Comparison of ENCODE assay signal across 1 cellular context in the genomic region with DNA sequence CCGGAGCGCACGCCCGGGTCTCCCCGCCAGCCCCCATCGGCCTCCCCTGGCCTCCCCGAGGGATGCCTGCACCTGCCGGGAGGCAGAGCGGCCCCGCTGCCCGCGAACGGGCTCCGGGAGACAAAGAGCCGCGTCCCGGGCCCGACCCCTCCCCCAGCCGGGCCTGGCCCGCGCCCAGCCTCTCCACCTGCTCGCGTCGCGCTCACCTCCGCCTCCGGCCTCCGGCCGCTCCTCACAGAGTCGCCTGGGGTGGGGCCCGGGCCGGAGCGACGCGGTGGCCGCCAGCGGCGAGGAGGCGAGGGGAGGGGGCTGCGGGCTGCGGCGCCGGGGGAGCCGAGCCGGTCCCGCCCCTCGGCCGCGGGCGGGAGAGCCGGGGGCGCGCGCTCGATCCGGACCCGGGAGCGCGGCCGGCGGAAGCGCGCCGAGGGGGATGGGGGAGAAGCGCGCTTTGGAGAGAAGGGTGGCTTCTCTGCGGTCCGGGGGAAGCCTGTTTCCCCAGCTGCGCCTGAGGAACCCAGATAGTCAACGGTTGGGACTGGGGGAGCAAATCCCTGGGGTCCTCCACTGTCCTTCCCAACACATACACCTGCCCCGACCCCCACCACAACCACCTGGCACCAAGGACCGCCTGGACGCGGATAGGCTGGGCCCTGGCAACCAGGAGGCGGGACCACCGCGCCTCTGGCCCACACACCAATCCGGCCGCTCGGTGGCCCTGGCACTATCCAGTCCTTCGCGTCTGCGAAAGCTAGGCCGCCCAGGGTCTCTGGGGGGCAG.
TF ChIP-seq lines count a peak whose summit lies in the region.

PRR36 (minus strand) TSS at position 311 of the 777 bp plus-strand sequence. CDS start 701 bp downstream, outside the sequence.

TF ChIP-seq in H1, 55 proteins besides CTCF, POLR2A, EP300 and RAD21 (continued from another document):
- TF ChIP-seq ZNF274 (IDR thresholded peaks at IDR 0.05; ENCODE audit: borderline replicate concordance, extremely low read depth, low read length) (no peak), TAF7 (optimal IDR thresholded peaks at IDR 0.05; ENCODE audit: borderline replicate concordance, low read depth, low read length) (no peak), TEAD4 (IDR thresholded peaks at IDR 0.05; ENCODE audit: low read depth, low read length) (no peak), BRCA1 (IDR thresholded peaks at IDR 0.05; ENCODE audit: low read depth, low read length) (no peak), E2F6 (IDR thresholded peaks at IDR 0.05) (0 out of 2 replicates have a peak, but pooled peaks have one; percentile 25), SP1 (IDR thresholded peaks at IDR 0.05; ENCODE audit: low read depth, low read length) (peak; percentile 84), BCL11A (IDR thresholded peaks at IDR 0.05; ENCODE audit: low read depth in 2 of 2, low read length in 2 of 2) (no peak), RNF2 (IDR thresholded peaks at IDR 0.05; ENCODE audit: borderline replicate concordance, low read depth, low read length, missing control alignments, poor library complexity, severe bottlenecking) (no peak), NRF1 (IDR thresholded peaks at IDR 0.05; ENCODE audit: low read depth, low read length) (no peak), KDM5A (IDR thresholded peaks at IDR 0.05; ENCODE audit: low read length) (no peak), RBBP5 (IDR thresholded peaks at IDR 0.05; ENCODE audit: borderline replicate concordance, low read depth, low read length) (0 out of 2 replicates have a peak, but pooled peaks have one; percentile 15), ASH2L (IDR thresholded peaks at IDR 0.05; ENCODE audit: low read length) (peak; percentile 52), SRF (IDR thresholded peaks at IDR 0.05; ENCODE audit: low read depth, low read length) (no peak), NANOG (IDR thresholded peaks at IDR 0.05; ENCODE audit: insufficient read depth, low read depth, low read length, poor library complexity, severe bottlenecking) (no peak), CHD1 (IDR thresholded peaks at IDR 0.05; ENCODE audit: low read depth, low read length) (no peak), EZH2 (IDR thresholded peaks at IDR 0.05; ENCODE audit: low read depth, low read length, severe bottlenecking) (no peak), TBP (IDR thresholded peaks at IDR 0.05; ENCODE audit: low read depth, low read length) (no peak), SUZ12 (IDR thresholded peaks at IDR 0.05; ENCODE audit: low read length) (0 out of 2 replicates have a peak, but pooled peaks have one; percentile 1), SIX5 (IDR thresholded peaks at IDR 0.05; ENCODE audit: low read depth, low read length) (no peak), CTBP2 (IDR thresholded peaks at IDR 0.05; ENCODE audit: borderline replicate concordance, insufficient read depth, insufficient read length, low read length) (no peak), SIRT6 (IDR thresholded peaks at IDR 0.05; ENCODE audit: low read length) (no peak), SP2 (IDR thresholded peaks at IDR 0.05; ENCODE audit: low read length) (peak; percentile 51), CEBPB (IDR thresholded peaks at IDR 0.05; ENCODE audit: low read depth, low read length) (no peak), CBX5 (IDR thresholded peaks at IDR 0.05; ENCODE audit: low read depth, low read length) (no peak), KDM4A (IDR thresholded peaks at IDR 0.05; ENCODE audit: low read depth, low read length, severe bottlenecking) (peak; percentile 65), FOSL1 (IDR thresholded peaks at IDR 0.05; ENCODE audit: insufficient read depth, low read depth, low read length) (no peak), POU5F1 (IDR thresholded peaks at IDR 0.05; ENCODE audit: low read depth, low read length) (no peak), CHD7 (IDR thresholded peaks at IDR 0.05; ENCODE audit: insufficient replicate concordance, low read length) (no peak), HDAC2 (IDR thresholded peaks at IDR 0.05; ENCODE audit: borderline replicate concordance in 1 of 2, low read depth in 2 of 2, low read length in 2 of 2) (no peak), SIN3A (conservative IDR thresholded peaks at IDR 0.05 in 1 of 2, IDR thresholded peaks at IDR 0.05 in 1 of 2; ENCODE audit: low read depth in 1 of 2, low read length in 2 of 2) (peak in 1 of 2 experiments; percentile 52; a peak in 1 of 4 replicates), KDM1A (IDR thresholded peaks at IDR 0.05; ENCODE audit: borderline replicate concordance, low read length) (no peak), USF2 (IDR thresholded peaks at IDR 0.05; ENCODE audit: low read length) (no peak), ATF2 (IDR thresholded peaks at IDR 0.05; ENCODE audit: low read length) (peak; percentile 63; the same call in 1 of the 2 replicates), POLR2AphosphoS5 (IDR thresholded peaks at IDR 0.05; ENCODE audit: low read depth, low read length) (no peak), CREB1 (IDR thresholded peaks at IDR 0.05) (peak; percentile 16; the same call in 1 of the 2 replicates), SP4 (IDR thresholded peaks at IDR 0.05; ENCODE audit: low read length) (no peak), BACH1 (IDR thresholded peaks at IDR 0.05; ENCODE audit: low read length) (no peak), PHF8 (conservative IDR thresholded peaks at IDR 0.05; ENCODE audit: low read depth, low read length) (peak; percentile 64), JUN (IDR thresholded peaks at IDR 0.05; ENCODE audit: low read depth, low read length) (no peak), RFX5 (IDR thresholded peaks at IDR 0.05; ENCODE audit: borderline replicate concordance, low read depth, low read length) (no peak), SAP30 (IDR thresholded peaks at IDR 0.05; ENCODE audit: insufficient read depth, insufficient replicate concordance, low read length) (no peak), GTF2F1 (IDR thresholded peaks at IDR 0.05; ENCODE audit: borderline replicate concordance, low read depth, low read length) (no peak), TCF12 (IDR thresholded peaks at IDR 0.05; ENCODE audit: low read depth, low read length) (0 out of 2 replicates have a peak, but pooled peaks have one; percentile 19), GABPA (IDR thresholded peaks at IDR 0.05; ENCODE audit: borderline replicate concordance, insufficient read depth, low read length) (no peak), CHD2 (IDR thresholded peaks at IDR 0.05; ENCODE audit: low read length) (peak; percentile 68), CBX8 (IDR thresholded peaks at IDR 0.05; ENCODE audit: borderline replicate concordance, low read depth, low read length) (no peak), EGR1 (IDR thresholded peaks at IDR 0.05; ENCODE audit: borderline replicate concordance, low read depth, low read length) (no peak), YY1 (IDR thresholded peaks at IDR 0.05; ENCODE audit: low read depth, low read length) (no peak)
- TF ChIP-seq, protein P1, sequence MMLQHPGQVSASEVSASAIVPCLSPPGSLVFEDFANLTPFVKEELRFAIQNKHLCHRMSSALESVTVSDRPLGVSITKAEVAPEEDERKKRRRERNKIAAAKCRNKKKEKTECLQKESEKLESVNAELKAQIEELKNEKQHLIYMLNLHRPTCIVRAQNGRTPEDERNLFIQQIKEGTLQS (IDR thresholded peaks at IDR 0.05; ENCODE audit: insufficient read depth, low read depth, low read length): no peak
- TF ChIP-seq, protein P2, sequence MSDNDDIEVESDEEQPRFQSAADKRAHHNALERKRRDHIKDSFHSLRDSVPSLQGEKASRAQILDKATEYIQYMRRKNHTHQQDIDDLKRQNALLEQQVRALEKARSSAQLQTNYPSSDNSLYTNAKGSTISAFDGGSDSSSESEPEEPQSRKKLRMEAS (IDR thresholded peaks at IDR 0.05): no peak; the same call in none of the 2 replicates
TF ChIP-seq in H1: peak in this region for 14.
